Comparison of ENCODE assay signal across 8 cellular contexts in genomic region chrX:13646154-13646549, GRCh38. TPM values are rescaled to one million over a fixed set of nuclear protein-coding genes. Genes with fewer than 3 reads are reported as not detected.
DNase-seq lines count a peak whose midpoint lies in the region; ATAC-seq, FAIRE-seq and TF ChIP-seq lines count a peak whose summit lies in the region.

No MANE protein-coding gene starts in this region.

- TF ChIP-seq CTCF in neural crest cell (conservative IDR thresholded peaks at IDR 0.05), result peak; percentile 65

- peaks cover 10% of the 10 kb centered on the region for H3K4me1 Mint-ChIP-seq in neural crest cell

- no peaks in the 10 kb centered on the region for H3K36me3 Mint-ChIP-seq in neural crest cell (ENCODE audit: low read depth)

- FAIRE-seq in A204.1 (lab: Jason Lieb, UNC) (peak; percentile 76), H54 (lab: Jason Lieb, UNC) (no peak)

- no peaks in the 10 kb centered on the region for H3K9me3 Mint-ChIP-seq in neural crest cell

- DNase-seq in GM04504 (ENCODE audit: low read depth) (peak; percentile 53), NCI-H1930 (lab: John Stamatoyannopoulos, UW) (peak; percentile 6 to 30), fibroblast of gingiva (ENCODE audit: low read depth) (peak; percentile 50), neural crest cell (ENCODE audit: low read depth, low spot score) (peak; percentile 48), H54 (ENCODE audit: insufficient read length, low spot score) (no peak)
- DNase-seq in activated CD4-positive, alpha-beta T cell treated with anti-CD3 and anti-CD28 coated beads, Interleukin-2, amount 50 U/mL, for 4 hours, result peak; percentile 15 to 16

- H3K27me3 Mint-ChIP-seq in neural crest cell (ENCODE audit: low read depth), result no peaks in the 10 kb centered on the region

- no peak overlapping the region for H3K27ac Mint-ChIP-seq in neural crest cell (ENCODE audit: unreplicated experiment)

- no peak for TF ChIP-seq POLR2A in H54 (IDR thresholded peaks at IDR 0.05; ENCODE audit: low read depth, low read length)

- no peak overlapping the region for H3K4me3 Mint-ChIP-seq in neural crest cell

- ATAC-seq in GM21825 (IDR thresholded peaks at IDR 0.05; ENCODE audit: unreplicated experiment), result no peak

RNA-seq across cellular contexts. Expression of gene TCEANC, which starts 6.8 kb away (rescaled TPM):
- 3.7 and 4.6 TPM in 2 replicates for total RNA-seq in neural crest cell

RNA-seq across cellular contexts. Expression of gene RAB9A, which starts 42.8 kb away (rescaled TPM):
- 11.6 and 14.7 TPM in 2 replicates for total RNA-seq in neural crest cell
